In the genomic region with DNA sequence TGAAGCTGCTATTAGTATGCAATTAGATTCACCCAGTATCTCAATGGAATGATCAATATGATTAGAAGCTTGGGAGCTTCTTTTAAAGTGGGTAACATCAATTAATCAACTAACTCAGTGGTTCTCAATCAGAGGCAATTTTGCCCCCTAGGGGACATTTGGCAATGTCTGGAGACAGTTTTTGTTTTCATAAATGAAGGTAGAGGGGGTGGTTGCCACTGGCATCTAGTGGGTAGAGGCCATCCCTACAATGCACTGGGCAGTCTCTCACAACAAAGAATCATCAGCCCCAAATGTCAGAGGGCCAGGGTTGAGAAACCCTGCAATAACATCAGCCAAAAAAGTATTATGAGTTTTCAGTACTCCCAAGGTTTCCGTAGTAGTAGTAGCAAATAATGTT, we compare ENCODE assay signal across 8 cellular contexts. TPM values are rescaled to one million over a fixed set of nuclear protein-coding genes. Genes with fewer than 3 reads are reported as not detected.
DNase-seq lines count a peak whose midpoint lies in the region; ATAC-seq and TF ChIP-seq lines count a peak whose summit lies in the region.
"Had no signal": no experiment of that assay in that cellular context is flagged by ENCODE, and none has a peak within 500 bp of the region (broad histone marks: within the 10 kb centered on the region; RNA-seq: fewer than 3 reads in every experiment).

No MANE protein-coding gene starts in this region.

- no peaks in the 10 kb centered on the region for H3K36me3 ChIP-seq in Karpas-422 (ENCODE audit: insufficient read depth, low read length)
- H3K36me3 ChIP-seq in body of pancreas (replicated peaks in 1 of 2; ENCODE audit: insufficient read depth in 1 of 2, low read depth in 2 of 2), result no peaks in the 10 kb centered on the region

- TF ChIP-seq POLR2A in body of pancreas (IDR thresholded peaks at IDR 0.05), result no peak

- intact Hi-C loops in body of pancreas (cut with DNase I), result no loop called here

- H3K9me2 ChIP-seq in Karpas-422 (replicated peaks; ENCODE audit: insufficient read depth, low read length), result no peaks in the 10 kb centered on the region

- peaks cover 3% of the 10 kb centered on the region; the same call in 1 of the 2 replicates for H3K27me3 ChIP-seq in Karpas-422 (ENCODE audit: low read length)
- no peaks in the 10 kb centered on the region for H3K27me3 ChIP-seq in body of pancreas

- no peaks in the 10 kb centered on the region for H3K27me3 Mint-ChIP-seq in neural crest cell (ENCODE audit: low read depth)

- H3K9me3 Mint-ChIP-seq in neural crest cell, result no peaks in the 10 kb centered on the region
- H3K9me3 Mint-ChIP-seq: central memory CD8-positive, alpha-beta T cell had no signal

- H3K4me1 ChIP-seq in Karpas-422 (ENCODE audit: low read length) (no peaks in the 10 kb centered on the region), body of pancreas (peaks cover under 1% of the 10 kb centered on the region)

- H3K4me3 ChIP-seq in GM12865 (ENCODE audit: low read depth, low read length) (no peak overlapping the region), Karpas-422 (ENCODE audit: low read length) (no peak overlapping the region), body of pancreas (no peak overlapping the region)

- TF ChIP-seq CTCF in GM12865 (IDR thresholded peaks at IDR 0.05; ENCODE audit: insufficient read depth, low read depth, low read length, missing control alignments) (peak; percentile 5), body of pancreas (IDR thresholded peaks at IDR 0.05) (peak in 6 of 7 experiments; percentile 22 to 61 (median 44)), neural crest cell (conservative IDR thresholded peaks at IDR 0.05) (peak; percentile 31), omental fat pad (IDR thresholded peaks at IDR 0.05) (no peak)

- H3K9ac ChIP-seq in Karpas-422 (ENCODE audit: low read length), result no peak overlapping the region

- H3K27ac ChIP-seq in Karpas-422 (ENCODE audit: low read length), result no peak overlapping the region
- no peak overlapping the region for H3K27ac ChIP-seq in body of pancreas

- no peak overlapping the region for H3K27ac Mint-ChIP-seq in neural crest cell (ENCODE audit: unreplicated experiment)

- peak overlapping the region; percentile 20 for H3K4me3 Mint-ChIP-seq in neural crest cell
- H3K4me3 Mint-ChIP-seq: central memory CD8-positive, alpha-beta T cell had no signal

- no peaks in the 10 kb centered on the region for H3K79me2 ChIP-seq in Karpas-422 (ENCODE audit: low read length)

- H3K9me3 ChIP-seq in Karpas-422 (ENCODE audit: low read length), result no peaks in the 10 kb centered on the region
- no peaks in the 10 kb centered on the region for H3K9me3 ChIP-seq in body of pancreas

- ATAC-seq in body of pancreas, result peak; percentile 33
- no peak for ATAC-seq in HG03571 (IDR thresholded peaks at IDR 0.05; ENCODE audit: unreplicated experiment)
- no peak for ATAC-seq in HG03520 (IDR thresholded peaks at IDR 0.05; ENCODE audit: unreplicated experiment)
- ATAC-seq in omental fat pad (ENCODE audit: low FRiP score), result no peak

- no peak overlapping the region for H2AFZ ChIP-seq in Karpas-422 (ENCODE audit: low read length)

- WGBS in body of pancreas, 2 donors, result 77 to 93% methylated on average over 1 of the region's 1 CpG

- no peak overlapping the region for H3K4me2 ChIP-seq in Karpas-422 (ENCODE audit: low read depth, low read length, poor library complexity, severe bottlenecking)

- H3K36me3 Mint-ChIP-seq in neural crest cell (ENCODE audit: low read depth), result no peaks in the 10 kb centered on the region

- DNase-seq in GM12865 (ENCODE audit: low read depth) (peak; percentile 7), Karpas-422 (peak; percentile 65), body of pancreas (peak in 2 of 4 donors; percentile 32 to 39), neural crest cell (ENCODE audit: low read depth, low spot score) (no peak), omental fat pad (ENCODE audit: low spot score) (no peak)

- H3K4me1 Mint-ChIP-seq in neural crest cell, result peaks cover 24% of the 10 kb centered on the region
- H3K4me1 Mint-ChIP-seq: central memory CD8-positive, alpha-beta T cell had no signal

- H4K20me1 ChIP-seq in Karpas-422 (ENCODE audit: insufficient read depth, low read depth, low read length), result no peaks in the 10 kb centered on the region

RNA-seq across cellular contexts. Expression of a gene that starts 5.9 kb away (rescaled TPM):
- 0.04 TPM in 2 replicates for total RNA-seq in Karpas-422 (2014; rRNA removed; shearing (Covaris generic); ENCODE audit: low replicate concordance)
- total RNA-seq in body of pancreas (10 to 100 TPM; 20.4 to 21.5 TPM), neural crest cell (67.5 and 69.0 TPM in 2 replicates), omental fat pad (10 to 100 TPM; 32.0 to 67.6 (median 56.8) TPM)

Comparison
In these comparisons a context has a peak if more than half of its experiments do, and no peak if none do; other contexts are left out.
1. DNase-seq: peak in GM12865 (single experiment) and Karpas-422 (single experiment); none in neural crest cell (single experiment) and omental fat pad (single experiment).
2. CTCF ChIP-seq: peak in GM12865 (single experiment), body of pancreas (6 of 7) and neural crest cell (single experiment); none in omental fat pad (0 of 3).
3. RNA of a gene that starts 5.9 kb away (total RNA-seq): 67.5 to 69.0 TPM in neural crest cell, 32.0 to 67.6 TPM in omental fat pad and 20.4 to 21.5 TPM in body of pancreas; 0.04 TPM in Karpas-422; every median in the first group is over 10 times any median in the second.